In the genomic region with DNA sequence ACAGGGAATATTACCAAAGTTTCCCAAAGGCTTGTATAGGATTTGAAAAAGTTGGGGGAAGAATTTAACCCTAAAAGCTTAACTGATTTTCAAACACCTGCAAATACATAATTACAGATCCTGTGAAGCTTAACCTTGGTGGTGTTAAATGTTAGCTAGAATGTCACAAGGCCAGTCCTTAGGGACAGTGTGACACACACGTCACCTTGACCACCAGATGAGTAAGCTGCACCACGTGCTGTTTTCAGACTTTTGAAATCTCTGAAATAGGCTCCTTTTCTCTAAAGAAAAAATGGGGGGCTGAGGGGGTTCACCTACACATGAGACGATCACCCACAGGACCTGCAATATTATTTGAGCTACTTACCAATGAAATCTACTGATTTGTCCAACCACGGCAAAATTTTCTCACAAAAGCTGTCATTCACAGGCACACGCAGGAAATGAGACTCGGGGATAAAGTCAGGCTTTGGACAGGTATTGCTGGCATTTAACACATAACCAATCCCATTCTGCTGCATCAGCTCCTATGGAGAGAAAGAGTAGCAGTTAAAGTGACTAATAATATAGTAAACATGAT, we compare ENCODE assay signal across 12 cellular contexts.
DNase-seq lines count a peak whose midpoint lies in the region; ATAC-seq and TF ChIP-seq lines count a peak whose summit lies in the region.
"Had no signal": no experiment of that assay in that cellular context is flagged by ENCODE, and none has a peak within 500 bp of the region (broad histone marks: within the 10 kb centered on the region; RNA-seq: fewer than 3 reads in every experiment).

No MANE protein-coding gene starts in this region.

- no peak overlapping the region for H3K18ac ChIP-seq in neuronal stem cell (ENCODE audit: low read length)

- no peak overlapping the region for H4K8ac ChIP-seq in neuronal stem cell (ENCODE audit: low read depth, low read length)

- H3K9me3 ChIP-seq in liver (ENCODE audit: control insufficient read depth in 4 of 4, low read length in 3 of 4) (no peaks in the 10 kb centered on the region), neuronal stem cell (replicated peaks in 1 of 2; ENCODE audit: control insufficient read depth in 2 of 2, insufficient read depth in 1 of 2, low read depth in 1 of 2, low read length in 2 of 2) (peaks cover 0 to 2% of the 10 kb centered on the region in 2 donors), SJCRH30 (replicated peaks) (no peaks in the 10 kb centered on the region)
- H3K9me3 ChIP-seq: heart left ventricle had no signal

- H2BK12ac ChIP-seq in neuronal stem cell (ENCODE audit: low read length) = no peak overlapping the region

- 54% methylated on average over 6 of the region's 6 CpGs for WGBS in liver
- no CpG with 5 or more reads among the region's 6 CpGs for WGBS in neuronal stem cell (ENCODE audit: extremely low coverage in 2 of 2, insufficient read length in 2 of 2, insufficient replicate concordance in 1 of 2), 2 donors

- H3K79me1 ChIP-seq in neuronal stem cell (ENCODE audit: low read depth, low read length) = peaks cover 2% of the 10 kb centered on the region

- peaks cover 2 to 21% (median 5%) of the 10 kb centered on the region in 4 donors for H3K4me1 ChIP-seq in liver (ENCODE audit: control insufficient read depth in 4 of 4, insufficient read depth in 4 of 4, low read length in 3 of 4)
- no peaks in the 10 kb centered on the region for H3K4me1 ChIP-seq in neuronal stem cell (ENCODE audit: control insufficient read depth in 2 of 2, insufficient read depth in 1 of 2, low read depth in 1 of 2, low read length in 2 of 2)
- no peaks in the 10 kb centered on the region for H3K4me1 ChIP-seq in SJCRH30

- H2AFZ ChIP-seq in neuronal stem cell (ENCODE audit: low read length) = no peak overlapping the region

- H2BK15ac ChIP-seq in neuronal stem cell (ENCODE audit: low read length) = no peak overlapping the region

- no peak overlapping the region for H3K23ac ChIP-seq in neuronal stem cell (ENCODE audit: low read depth, low read length, poor library complexity)

- H2AK5ac ChIP-seq in neuronal stem cell (ENCODE audit: low read depth, low read length) = no peak overlapping the region

- ATAC-seq in GM18858 (IDR thresholded peaks at IDR 0.05; ENCODE audit: unreplicated experiment) (peak; percentile 53), GM21528 (IDR thresholded peaks at IDR 0.05; ENCODE audit: low FRiP score, unreplicated experiment) (peak; percentile 64), HG03439 (IDR thresholded peaks at IDR 0.05; ENCODE audit: unreplicated experiment) (peak; percentile 77)
- ATAC-seq: heart left ventricle had no signal

- H3K36me3 ChIP-seq in liver (ENCODE audit: control insufficient read depth in 4 of 4, insufficient read depth in 3 of 4, low read depth in 1 of 4, low read length in 3 of 4) = peaks cover 2 to 20% (median 4%) of the 10 kb centered on the region in 4 donors
- H3K36me3 ChIP-seq in neuronal stem cell (replicated peaks in 1 of 2; ENCODE audit: control insufficient read depth in 2 of 2, insufficient read depth in 2 of 2, low read length in 2 of 2) = peaks cover 15 to 62% of the 10 kb centered on the region in 2 donors
- no peaks in the 10 kb centered on the region; the same call in 1 of the 2 replicates for H3K36me3 ChIP-seq in SJCRH30

- H3K27me3 ChIP-seq in liver (ENCODE audit: control insufficient read depth in 4 of 4, insufficient read depth in 4 of 4, low read length in 3 of 4) (no peaks in the 10 kb centered on the region), neuronal stem cell (ENCODE audit: control insufficient read depth in 3 of 3, insufficient read depth in 3 of 3, low read depth in 1 of 3, low read length in 3 of 3) (no peaks in the 10 kb centered on the region), SJCRH30 (no peaks in the 10 kb centered on the region)
- H3K27me3 ChIP-seq: heart left ventricle had no signal

- no peak overlapping the region for H3K4me2 ChIP-seq in neuronal stem cell (ENCODE audit: insufficient read depth, low read length, poor library complexity, severe bottlenecking)

- TF ChIP-seq CTCF in liver (IDR thresholded peaks at IDR 0.05; ENCODE audit: low read depth, low read length, missing input control) = no peak

- no peak overlapping the region for H4K91ac ChIP-seq in neuronal stem cell (ENCODE audit: low read depth, low read length, poor library complexity)

- DNase-seq in neuronal stem cell (ENCODE audit: low spot score) = no peak
- DNase-seq in NCI-H774 (lab: John Stamatoyannopoulos, UW) = no peak
- DNase-seq in SJCRH30 = no peak
- no peak for DNase-seq in HK-2 (ENCODE audit: unreplicated experiment)
- DNase-seq: activated CD4-positive, CD25-positive, alpha-beta regulatory T cell treated with anti-CD3 and anti-CD28 coated beads, Interleukin-2, amount 50 U/mL, for 72 hours; caudate nucleus; heart left ventricle; NCI-H524 treated with DMSO at 0.1 percent for 48 hours had no signal

- H2BK120ac ChIP-seq in neuronal stem cell (ENCODE audit: low read depth, low read length) = no peak overlapping the region

- no peak overlapping the region for H3K4ac ChIP-seq in neuronal stem cell (ENCODE audit: low read length)

- H3K14ac ChIP-seq in neuronal stem cell (ENCODE audit: low read length) = no peak overlapping the region

- H3K9ac ChIP-seq in liver (ENCODE audit: low read depth in 1 of 2, low read length in 2 of 2) (peak overlapping the region; percentile 1 to 81), neuronal stem cell (ENCODE audit: low read depth, low read length, poor library complexity) (no peak overlapping the region)

- TF ChIP-seq RAD21 in liver (IDR thresholded peaks at IDR 0.05) = peak in 1 of 2 donors; percentile 38

- peak overlapping the region; percentile 83 to 92 for H3K27ac ChIP-seq in liver (ENCODE audit: low read depth in 1 of 2, low read length in 2 of 2)
- no peak overlapping the region for H3K27ac ChIP-seq in neuronal stem cell (replicated peaks; ENCODE audit: low read length)
- no peak overlapping the region for H3K27ac ChIP-seq in SJCRH30
- H3K27ac ChIP-seq: heart left ventricle had no signal

- H3K4me3 ChIP-seq in liver (ENCODE audit: low read depth in 1 of 3, low read length in 3 of 3) = no peak overlapping the region
- no peak overlapping the region for H3K4me3 ChIP-seq in neuronal stem cell (ENCODE audit: low read length in 2 of 2)
- no peak overlapping the region for H3K4me3 ChIP-seq in SJCRH30
- H3K4me3 ChIP-seq: heart left ventricle had no signal

- H2BK5ac ChIP-seq in neuronal stem cell (ENCODE audit: low read length) = no peak overlapping the region

TF ChIP-seq in liver, 16 proteins besides CTCF, POLR2A, EP300 and RAD21 (continues in another document):
- TF ChIP-seq SP1 (IDR thresholded peaks at IDR 0.05) (peak; percentile 53), NR2F2 (IDR thresholded peaks at IDR 0.05) (no peak), JUND (IDR thresholded peaks at IDR 0.05) (peak; percentile 31 to 89), RXRA (IDR thresholded peaks at IDR 0.05) (peak; percentile 21 to 79), YY1 (IDR thresholded peaks at IDR 0.05) (peak; percentile 50), EGR1 (IDR thresholded peaks at IDR 0.05; ENCODE audit: low read depth in 2 of 2) (peak in 1 of 2 donors; percentile 4), GABPA (IDR thresholded peaks at IDR 0.05 in 1 of 2, conservative IDR thresholded peaks at IDR 0.05 in 1 of 2) (no peak), HNF4A (conservative IDR thresholded peaks at IDR 0.05) (peak; percentile 52 to 81), FOXA2 (IDR thresholded peaks at IDR 0.05) (peak; percentile 7), TAF1 (conservative IDR thresholded peaks at IDR 0.05) (no peak)
- TF ChIP-seq, protein P1, sequence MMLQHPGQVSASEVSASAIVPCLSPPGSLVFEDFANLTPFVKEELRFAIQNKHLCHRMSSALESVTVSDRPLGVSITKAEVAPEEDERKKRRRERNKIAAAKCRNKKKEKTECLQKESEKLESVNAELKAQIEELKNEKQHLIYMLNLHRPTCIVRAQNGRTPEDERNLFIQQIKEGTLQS (IDR thresholded peaks at IDR 0.05) = peak; percentile 39
- TF ChIP-seq, protein P2, sequence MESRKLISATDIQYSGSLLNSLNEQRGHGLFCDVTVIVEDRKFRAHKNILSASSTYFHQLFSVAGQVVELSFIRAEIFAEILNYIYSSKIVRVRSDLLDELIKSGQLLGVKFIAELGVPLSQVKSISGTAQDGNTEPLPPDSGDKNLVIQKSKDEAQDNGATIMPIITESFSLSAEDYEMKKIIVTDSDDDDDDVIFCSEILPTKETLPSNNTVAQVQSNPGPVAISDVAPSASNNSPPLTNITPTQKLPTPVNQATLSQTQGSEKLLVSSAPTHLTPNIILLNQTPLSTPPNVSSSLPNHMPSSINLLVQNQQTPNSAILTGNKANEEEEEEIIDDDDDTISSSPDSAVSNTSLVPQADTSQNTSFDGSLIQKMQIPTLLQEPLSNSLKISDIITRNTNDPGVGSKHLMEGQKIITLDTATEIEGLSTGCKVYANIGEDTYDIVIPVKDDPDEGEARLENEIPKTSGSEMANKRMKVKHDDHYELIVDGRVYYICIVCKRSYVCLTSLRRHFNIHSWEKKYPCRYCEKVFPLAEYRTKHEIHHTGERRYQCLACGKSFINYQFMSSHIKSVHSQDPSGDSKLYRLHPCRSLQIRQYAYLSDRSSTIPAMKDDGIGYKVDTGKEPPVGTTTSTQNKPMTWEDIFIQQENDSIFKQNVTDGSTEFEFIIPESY (IDR thresholded peaks at IDR 0.05) = peak; percentile 62
- TF ChIP-seq, protein P3, sequence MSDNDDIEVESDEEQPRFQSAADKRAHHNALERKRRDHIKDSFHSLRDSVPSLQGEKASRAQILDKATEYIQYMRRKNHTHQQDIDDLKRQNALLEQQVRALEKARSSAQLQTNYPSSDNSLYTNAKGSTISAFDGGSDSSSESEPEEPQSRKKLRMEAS (IDR thresholded peaks at IDR 0.05) = no peak

Comparison
In these comparisons a context has a peak if more than half of its experiments do, and no peak if none do; other contexts are left out.
1. H3K27ac ChIP-seq: peak in liver (2 of 2); none in neuronal stem cell (single experiment) and SJCRH30 (single experiment).
2. Peak in every context shown above with its lines, with median percentiles within 50 percentile points of each other: ATAC-seq.